8 cellular contexts compared by ENCODE assay signal in the genomic region with DNA sequence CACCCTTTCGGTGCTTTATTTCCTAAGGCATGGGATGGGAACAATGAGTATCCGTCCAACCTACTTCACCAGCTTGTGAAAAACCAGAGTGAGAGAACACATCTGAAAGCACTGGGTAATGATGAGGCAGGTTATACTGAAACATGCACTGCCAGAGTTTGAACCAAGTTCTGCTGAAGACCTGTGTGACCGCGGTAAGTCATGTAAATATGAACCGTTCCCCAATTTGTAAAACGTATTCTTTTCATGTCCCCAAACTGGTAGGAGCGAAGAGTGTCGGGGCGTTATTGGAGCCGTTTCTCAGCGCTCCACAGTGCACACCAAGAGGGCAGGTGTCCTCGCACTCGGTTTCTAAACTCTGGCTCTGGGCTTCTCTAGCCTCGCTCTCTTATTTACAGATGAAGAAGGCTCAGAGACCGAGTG. TPM values are rescaled to one million over a fixed set of nuclear protein-coding genes. Genes with fewer than 3 reads are reported as not detected.
DNase-seq lines count a peak whose midpoint lies in the region; ATAC-seq, FAIRE-seq and TF ChIP-seq lines count a peak whose summit lies in the region.

No MANE protein-coding gene starts in this region.

- POLR2A ChIA-PET in RWPE1 (lab: Yijun Ruan, JAX; ENCODE audit: low non-redundant PET), result no interaction called here

- no peak for TF ChIP-seq EP300 in gastroesophageal sphincter (IDR thresholded peaks at IDR 0.05)

- H3K9me3 ChIP-seq in gastroesophageal sphincter (no peaks in the 10 kb centered on the region), gastrocnemius medialis (no peaks in the 10 kb centered on the region)

- H3K4me1 ChIP-seq in gastroesophageal sphincter (peaks cover 3 to 19% (median 3%) of the 10 kb centered on the region in 3 donors), gastrocnemius medialis (peaks cover 12% of the 10 kb centered on the region in 2 donors)

- H3K27me3 ChIP-seq in gastroesophageal sphincter (no peaks in the 10 kb centered on the region), gastrocnemius medialis (no peaks in the 10 kb centered on the region)

- TF ChIP-seq POLR2A in GM12891 (IDR thresholded peaks at IDR 0.05; ENCODE audit: low read depth, low read length) (no peak), gastroesophageal sphincter (IDR thresholded peaks at IDR 0.05) (no peak), gastrocnemius medialis (IDR thresholded peaks at IDR 0.05) (peak in 1 of 2 donors; percentile 13), H54 (IDR thresholded peaks at IDR 0.05; ENCODE audit: low read depth, low read length) (no peak)

- peak overlapping the region; percentile 78 for H3K27ac ChIP-seq in RWPE1
- H3K27ac ChIP-seq in gastroesophageal sphincter, result peak overlapping the region; percentile 62 to 92 (median 88)
- H3K27ac ChIP-seq in gastrocnemius medialis, result peak overlapping the region; percentile 82 to 89 (median 86)

- TF ChIP-seq CTCF in RWPE1 (conservative IDR thresholded peaks at IDR 0.05; ENCODE audit: low read depth) (no peak), gastroesophageal sphincter (IDR thresholded peaks at IDR 0.05) (no peak), gastrocnemius medialis (IDR thresholded peaks at IDR 0.05 in 4 of 5, conservative IDR thresholded peaks at IDR 0.05 in 1 of 5) (no peak)

- DNase-seq in GM12891 (ENCODE audit: insufficient read length, low spot score), result no peak
- DNase-seq in RWPE1 (ENCODE audit: low spot score), result no peak
- DNase-seq in gastrocnemius medialis, result no peak
- no peak for DNase-seq in frontal cortex (ENCODE audit: low spot score in 2 of 2)
- DNase-seq in NCI-H187 (lab: John Stamatoyannopoulos, UW), result no peak
- no peak for DNase-seq in pons (ENCODE audit: low spot score)
- no peak for DNase-seq in H54 (ENCODE audit: insufficient read length, low spot score)

- CTCF ChIA-PET in RWPE1 (lab: Yijun Ruan, JAX), result no interaction called here

- intact Hi-C loops in gastrocnemius medialis (cut with DNase I; ENCODE audit: low total_unique reads), result loop anchor here (1.0 to 2.0 kb wide), 3 partner anchors 88 to 182 kb away; a partner anchor contains a TSS

- peak; percentile 69 for FAIRE-seq in GM12891 (lab: Jason Lieb, UNC)
- FAIRE-seq in frontal cortex (lab: Jason Lieb, UNC), result no peak
- FAIRE-seq in H54 (lab: Jason Lieb, UNC), result no peak

- ATAC-seq in gastroesophageal sphincter, result peak; percentile 8
- ATAC-seq in gastrocnemius medialis, result peak; percentile 2 to 35

- peak overlapping the region; percentile 38 to 80 for H3K4me3 ChIP-seq in gastroesophageal sphincter
- H3K4me3 ChIP-seq in gastrocnemius medialis, result peak overlapping the region; percentile 60 to 98 (median 67)

- in situ Hi-C loops in gastrocnemius medialis (cut with MboI; ENCODE audit: low sequenced_read_pairs in 4 of 4), result loop anchor here in 2 of 4 donors (10.0 kb wide), 1 partner anchor 144 kb away; a partner anchor contains a TSS

- H3K36me3 ChIP-seq in gastroesophageal sphincter, result peaks cover 3 to 30% of the 10 kb centered on the region in 2 donors
- H3K36me3 ChIP-seq in gastrocnemius medialis, result peaks cover 0 to 28% of the 10 kb centered on the region in 2 donors

- 74 to 87% methylated on average over 11 to 13 of the region's 15 CpGs for WGBS in gastroesophageal sphincter (ENCODE audit: low coverage in 1 of 2), 2 donors

TF ChIP-seq in GM12891, 5 proteins besides CTCF, POLR2A, EP300 and RAD21:
- TF ChIP-seq TAF1 (IDR thresholded peaks at IDR 0.05; ENCODE audit: low read depth, low read length) (no peak), POU2F2 (IDR thresholded peaks at IDR 0.05; ENCODE audit: low read depth, low read length) (no peak), PAX5 (IDR thresholded peaks at IDR 0.05; ENCODE audit: insufficient read depth, low read length, severe bottlenecking) (no peak), POLR2AphosphoS5 (IDR thresholded peaks at IDR 0.05; ENCODE audit: low read depth, low read length) (no peak), SPI1 (IDR thresholded peaks at IDR 0.05; ENCODE audit: low read depth, low read length) (no peak)

RNA-seq across cellular contexts. Expression of a gene that starts 0.8 kb away (rescaled TPM):
- polyA plus RNA-seq in GM12891 (2012; ENCODE audit: low read depth, missing spikeins), result 49.6 TPM
- total RNA-seq in gastroesophageal sphincter (10 to 100 TPM; 22.0 to 47.1 (median 38.1) TPM), gastrocnemius medialis (10 to 100 TPM; 27.9 to 41.9 (median 36.1) TPM), frontal cortex (44.4 TPM)

RNA-seq across cellular contexts. Expression of a gene that starts 33.3 kb away (rescaled TPM):
- 0.03 TPM for polyA plus RNA-seq in GM12891 (2012; ENCODE audit: low read depth, missing spikeins)
- total RNA-seq in gastroesophageal sphincter (not detected), gastrocnemius medialis (1,000 to 10,000 TPM; 1,360 to 5,274 (median 3,359) TPM), frontal cortex (0.41 TPM)

Comparison
In these comparisons a context has a peak if more than half of its experiments do, and no peak if none do; other contexts are left out.
1. RNA of a gene that starts 33.3 kb away (total RNA-seq): 1,360 to 5,274 TPM in gastrocnemius medialis; 0.41 TPM in frontal cortex (single experiment) and not detected in gastroesophageal sphincter; every median in the first group is over 100 times any median in the second.
2. Peak in every context shown above with its lines, with median percentiles within 50 percentile points of each other: H3K27ac ChIP-seq.